ENCODE assay signal across 18 cellular contexts in genomic region chr3:190739726-190740230, GRCh38.
A peak's percentile ranks its signal among the peaks of the same experiment; 100 is the strongest.
DNase-seq lines count a peak whose midpoint lies in the region; ATAC-seq and TF ChIP-seq lines count a peak whose summit lies in the region.
"Had no signal": no experiment of that assay in that cellular context is flagged by ENCODE, and none has a peak within 500 bp of the region (broad histone marks: within the 10 kb centered on the region; RNA-seq: fewer than 3 reads in every experiment).

No MANE protein-coding gene starts in this region.

- H3K27ac ChIP-seq in osteoblast (ENCODE audit: low read depth, low read length): no peak overlapping the region
- H3K27ac ChIP-seq: KMS-11, RWPE1 had no signal

- no peaks in the 10 kb centered on the region for H3K79me2 ChIP-seq in osteoblast (ENCODE audit: insufficient read depth, low read length)

- H3K4me2 ChIP-seq in osteoblast (ENCODE audit: insufficient read depth, low read length): no peak overlapping the region
- H3K4me2 ChIP-seq: GM23338, KMS-11 had no signal

- no peaks in the 10 kb centered on the region for H3K4me1 ChIP-seq in osteoblast (ENCODE audit: insufficient read depth, low read length)

- no peaks in the 10 kb centered on the region for H3K27me3 ChIP-seq in osteoblast (ENCODE audit: insufficient read depth, low read length)
- H3K27me3 ChIP-seq: MG63 had no signal

- DNase-seq in Daoy (ENCODE audit: low read depth) (peak; percentile 6), OCI-M1 (lab: John Stamatoyannopoulos, UW) (peak; percentile 48), epithelial cell of esophagus (ENCODE audit: low read depth) (peak; percentile 29), osteoblast (ENCODE audit: insufficient read length, low spot score, missing footprints) (peak; percentile 52), NCI-H1417 treated with DMSO at 0.1 percent for 48 hours (lab: John Stamatoyannopoulos, UW) (no peak)
- DNase-seq: C1 segment of cervical spinal cord, DMS 273 treated with DMSO at 0.1 percent for 48 hours, MG63, NCI-H1092 treated with DMSO at 0.1 percent for 48 hours, NCI-H187, NCI-H446, NCI-H69 had no signal

- no peak overlapping the region for H3K4me3 ChIP-seq in epithelial cell of esophagus (ENCODE audit: low read length)
- H3K4me3 ChIP-seq in osteoblast (ENCODE audit: insufficient read depth, low read length): no peak overlapping the region
- H3K4me3 ChIP-seq: GM23338, MG63 had no signal

- no peak overlapping the region for H2AFZ ChIP-seq in osteoblast (ENCODE audit: low read length)
- H2AFZ ChIP-seq: GM23338 had no signal

- H3K36me3 ChIP-seq in osteoblast (ENCODE audit: insufficient read depth, low read length): no peaks in the 10 kb centered on the region
- H3K36me3 ChIP-seq: MG63 had no signal

- ATAC-seq in HG02870 (IDR thresholded peaks at IDR 0.05; ENCODE audit: unreplicated experiment): no peak
- no peak for ATAC-seq in GM21423 (IDR thresholded peaks at IDR 0.05; ENCODE audit: unreplicated experiment)
- no peak for ATAC-seq in HG02588 (IDR thresholded peaks at IDR 0.05; ENCODE audit: unreplicated experiment)
- ATAC-seq: GM23338 had no signal

- H3K9me3 ChIP-seq in osteoblast (ENCODE audit: low read depth, low read length): no peaks in the 10 kb centered on the region
- H3K9me3 ChIP-seq: MG63 had no signal

- no peaks in the 10 kb centered on the region for H4K20me1 ChIP-seq in osteoblast (ENCODE audit: insufficient read depth, low read length)

- no peak for TF ChIP-seq CTCF in epithelial cell of esophagus (IDR thresholded peaks at IDR 0.05; ENCODE audit: insufficient read depth, low read depth, low read length, missing control alignments)
- no peak for TF ChIP-seq CTCF in osteoblast (IDR thresholded peaks at IDR 0.05; ENCODE audit: extremely low read depth, low read depth, low read length)
